Comparison of ENCODE assay signal across 8 cellular contexts in genomic region chr7:151539055-151539714, GRCh38. TPM values are rescaled to one million over a fixed set of nuclear protein-coding genes. Genes with fewer than 3 reads are reported as not detected.
DNase-seq lines count a peak whose midpoint lies in the region; ATAC-seq, FAIRE-seq and TF ChIP-seq lines count a peak whose summit lies in the region.

No MANE protein-coding gene starts in this region.

- H3K27ac ChIP-seq in HepG2 (ENCODE audit: extremely low read length, insufficient read depth, low read length) = no peak overlapping the region

- 45% methylated on average over 10 of the region's 10 CpGs for WGBS in HepG2 (ENCODE audit: low lambda C conversion rate)

- no peak overlapping the region for H3K4me2 ChIP-seq in HepG2 (ENCODE audit: low read depth, low read length)

- no peak for TF ChIP-seq POLR2A in HepG2 (IDR thresholded peaks at IDR 0.05; ENCODE audit: insufficient read depth in 1 of 2, low read depth in 2 of 2, low read length in 2 of 2)

- in situ Hi-C loops in HepG2 (cut with HindIII; ENCODE audit: extremely low pct_ligation_motif_present, low pct_unique_long_range_greater_than_20kb) = no loop called here

- H3K36me3 ChIP-seq in adipocyte (ENCODE audit: control insufficient read depth, insufficient read depth, low read length, severe bottlenecking) = no peaks in the 10 kb centered on the region
- H3K36me3 ChIP-seq in HepG2 (replicated peaks in 1 of 2; ENCODE audit: control insufficient read depth in 1 of 2, insufficient read depth in 2 of 2, low read length in 2 of 2) = no peaks in the 10 kb centered on the region

- H3K27me3 ChIP-seq in adipocyte (replicated peaks; ENCODE audit: control insufficient read depth, insufficient read depth, low read length) (peaks cover under 1% of the 10 kb centered on the region), HepG2 (ENCODE audit: control insufficient read depth in 1 of 2, insufficient read depth in 2 of 2, low read length in 2 of 2) (peaks cover 2 to 30% of the 10 kb centered on the region in 2 experiments; a peak in 4 of 5 replicates)

- no peak for TF ChIP-seq EP300 in HepG2 (IDR thresholded peaks at IDR 0.05; ENCODE audit: low read depth in 2 of 2, low read length in 2 of 2)
- no peak for TF ChIP-seq EP300 in HepG2 (CRISPR knock-in tag; IDR thresholded peaks at IDR 0.05; ENCODE audit: borderline replicate concordance)

- peaks cover 16% of the 10 kb centered on the region for H3K4me1 ChIP-seq in adipocyte (ENCODE audit: control insufficient read depth, insufficient read depth, low read length)
- H3K4me1 ChIP-seq in HepG2 (ENCODE audit: insufficient read depth, low read length) = no peaks in the 10 kb centered on the region

- no peaks in the 10 kb centered on the region for H4K20me1 ChIP-seq in HepG2 (ENCODE audit: insufficient read depth, low read length)

- no peak for TF ChIP-seq CTCF in HepG2 (CRISPR knock-in tag; IDR thresholded peaks at IDR 0.05)

- no peaks in the 10 kb centered on the region for H3K9me3 ChIP-seq in adipocyte (ENCODE audit: control insufficient read depth, low read length)
- H3K9me3 ChIP-seq in HepG2 (ENCODE audit: low read length) = no peaks in the 10 kb centered on the region

- intact Hi-C loops in HepG2 (cut with micrococcal nuclease; ENCODE audit: unreplicated experiment) = no loop called here

- BruUV-seq in HepG2 (replicated peaks; lab: Mats Ljungman, UMichigan) = no TSS peak

- ATAC-seq in GM19035 (IDR thresholded peaks at IDR 0.05; ENCODE audit: unreplicated experiment) = peak; percentile 80
- peak; percentile 61 for ATAC-seq in HG03439 (IDR thresholded peaks at IDR 0.05; ENCODE audit: unreplicated experiment)
- ATAC-seq in HepG2 = peak; percentile 67

- H3K79me2 ChIP-seq in HepG2 (ENCODE audit: insufficient read depth, low read length) = no peaks in the 10 kb centered on the region

- H3K9ac ChIP-seq in adipocyte (ENCODE audit: low read length) (no peak overlapping the region), HepG2 (ENCODE audit: insufficient read depth, low read depth, low read length) (no peak overlapping the region)

- no peak overlapping the region for H2AFZ ChIP-seq in HepG2 (ENCODE audit: low read length)

- DNase-seq in adipocyte (ENCODE audit: low read depth) (peak; percentile 29), HepG2 (ENCODE audit: low spot score) (no peak), DMS114 treated with DMSO at 0.1 percent for 48 hours (lab: John Stamatoyannopoulos, UW; ENCODE audit: unreplicated experiment) (no peak), CD1c-positive myeloid dendritic cell (ENCODE audit: extremely low spot score) (no peak)
- DNase-seq in activated CD4-positive, alpha-beta T cell treated with anti-CD3 and anti-CD28 coated beads, Interleukin-2, amount 50 U/mL, for 1 hour = no peak
- DNase-seq in activated CD4-positive, alpha-beta T cell treated with anti-CD3 and anti-CD28 coated beads for 48 hours = no peak

- TF ChIP-seq RAD21 in HepG2 (CRISPR knock-in tag; IDR thresholded peaks at IDR 0.05) = no peak

- no peak for FAIRE-seq in HepG2 (lab: Jason Lieb, UNC)

- CTCF ChIA-PET in HepG2 (lab: Yijun Ruan, JAX; ENCODE audit: low intra/inter-chr PET ratio, low total read pairs) = no interaction called here

- no peak overlapping the region for H3K4me3 ChIP-seq in adipocyte (ENCODE audit: low read length)
- H3K4me3 ChIP-seq in HepG2 (replicated peaks in 1 of 3; ENCODE audit: insufficient read depth in 1 of 3, low read depth in 2 of 3, low read length in 3 of 3) = no peak overlapping the region

- POLR2A ChIA-PET in HepG2 (lab: Yijun Ruan, JAX) = interaction anchor here (1.0 to 1.1 kb wide), 2 partner anchors 19 kb away, joined by 3 to 5 read pairs; partner anchors contain the start of gene RHEB

TF ChIP-seq in HepG2, 621 proteins besides CTCF, POLR2A, EP300 and RAD21:
- TF ChIP-seq USF2 (IDR thresholded peaks at IDR 0.05; ENCODE audit: low read depth, low read length) (peak; percentile 8; the same call in 1 of the 2 replicates), USF2 (CRISPR knock-in tag; IDR thresholded peaks at IDR 0.05; ENCODE audit: borderline replicate concordance) (no peak; the same call in 1 of the 2 replicates), TEAD2 (CRISPR knock-in tag; IDR thresholded peaks at IDR 0.05) (no peak)

RNA-seq across cellular contexts. Expression of gene RHEB, which starts 19.5 kb away (rescaled TPM):
- total RNA-seq in HepG2 (2016; rRNA removed; fragmentation: Illumina TruSeq; extraction: Trizol) = 77.6 and 90.9 TPM in 2 replicates
- total RNA-seq in HepG2 (2016; cell fraction: cytosol; rRNA removed; fragmentation: Illumina TruSeq; extraction: Trizol; ENCODE audit: low read depth) = 70.9 and 80.9 TPM in 2 replicates
- total RNA-seq in HepG2 (2016; cell fraction: insoluble cytoplasmic fraction; rRNA removed; fragmentation: Illumina TruSeq; extraction: Trizol) = 75.1 and 83.8 TPM in 2 replicates
- total RNA-seq in HepG2 (2016; cell fraction: membrane; rRNA removed; fragmentation: Illumina TruSeq; extraction: Trizol) = 105 and 115 TPM in 2 replicates
- 29.7 and 32.4 TPM in 2 replicates for total RNA-seq in HepG2 (2016; cell fraction: nucleus; rRNA removed; fragmentation: Illumina TruSeq; extraction: Trizol)
- polyA plus RNA-seq in HepG2 (2011; rRNA removed) = 37.2 and 55.0 TPM in 2 replicates
- 20.7 and 28.6 TPM in 2 replicates for polyA plus RNA-seq in HepG2 (2011; cell fraction: cytosol; rRNA removed)
- polyA plus RNA-seq in HepG2 (2011; cell fraction: nucleus; rRNA removed) = 7.2 and 8.6 TPM in 2 replicates
- polyA plus RNA-seq in HepG2 (2012) = 61.6 and 83.9 TPM in 2 replicates
- 82.9 and 126 TPM in 2 replicates for polyA plus RNA-seq in HepG2 (2016; cell fraction: cytosol; fragmentation: Illumina TruSeq; extraction: Trizol; ENCODE audit: low read depth)
- 120 and 127 TPM in 2 replicates for polyA plus RNA-seq in HepG2 (2016; cell fraction: insoluble cytoplasmic fraction; fragmentation: Illumina TruSeq; extraction: Trizol; ENCODE audit: low read depth)
- 109 and 144 TPM in 2 replicates for polyA plus RNA-seq in HepG2 (2016; cell fraction: membrane; fragmentation: Illumina TruSeq; extraction: Trizol; ENCODE audit: low read depth)
- polyA plus RNA-seq in HepG2 (2016; cell fraction: nucleus; fragmentation: Illumina TruSeq; extraction: Trizol; ENCODE audit: insufficient read depth, low read depth) = 75.2 and 77.3 TPM in 2 replicates
- polyA minus RNA-seq in HepG2 (2011; rRNA and poly(A)+ RNA removed; ENCODE audit: low replicate concordance) = 5.0 and 15.8 TPM in 2 replicates
- 22.2 and 27.0 TPM in 2 replicates for polyA minus RNA-seq in HepG2 (2011; cell fraction: cytosol; rRNA and poly(A)+ RNA removed)
- 18.4 and 21.8 TPM in 2 replicates for polyA minus RNA-seq in HepG2 (2011; cell fraction: nucleus; rRNA and poly(A)+ RNA removed)
